Comparison of ENCODE assay signal across 8 cellular contexts in the genomic region with DNA sequence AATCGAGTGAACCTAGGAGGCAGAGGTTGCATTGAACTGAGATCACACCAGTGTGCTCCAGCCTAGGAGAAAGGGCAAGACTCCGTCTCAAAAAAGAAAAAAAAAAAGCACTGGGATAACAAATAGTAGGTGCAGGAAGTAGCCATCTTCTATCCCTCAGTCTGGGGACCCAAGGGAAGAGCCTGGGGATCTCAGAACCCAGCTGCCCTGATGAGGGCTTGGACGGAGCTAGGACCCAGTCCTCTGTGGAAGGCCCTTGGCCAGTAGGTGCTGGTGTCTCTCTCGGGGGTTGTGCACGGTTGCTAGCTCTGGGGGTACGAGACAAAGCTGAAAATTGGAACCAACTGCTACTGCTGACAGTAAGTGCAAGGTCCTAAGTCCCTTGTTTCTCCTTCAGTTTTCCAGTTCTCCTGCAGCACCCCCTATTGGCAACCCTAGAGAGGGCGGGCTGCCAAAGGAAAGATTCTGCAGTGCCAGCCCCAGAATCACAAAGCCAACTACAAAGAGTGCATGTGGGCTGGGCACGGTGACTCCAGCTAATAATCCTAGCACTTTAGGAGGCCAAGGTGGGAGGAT. TPM values are rescaled to one million over a fixed set of nuclear protein-coding genes. Genes with fewer than 3 reads are reported as not detected.
DNase-seq lines count a peak whose midpoint lies in the region; ATAC-seq, FAIRE-seq and TF ChIP-seq lines count a peak whose summit lies in the region.

No MANE protein-coding gene starts in this region.

- H3K4me1 ChIP-seq in breast epithelium (no peaks in the 10 kb centered on the region), keratinocyte (ENCODE audit: control insufficient read depth, extremely low read depth, insufficient read depth, low read length) (no peaks in the 10 kb centered on the region)

- peak; percentile 67 for FAIRE-seq in keratinocyte (lab: Jason Lieb, UNC)

- H3K4me3 ChIP-seq in breast epithelium = no peak overlapping the region
- H3K4me3 ChIP-seq in keratinocyte (ENCODE audit: control insufficient read depth in 2 of 3, extremely low read depth in 1 of 3, insufficient read depth in 2 of 3, low read depth in 1 of 3, low read length in 3 of 3) = no peak overlapping the region

- dilution Hi-C loops in keratinocyte (cut with MboI; ENCODE audit: extremely low pct_ligation_motif_present, low sequenced_read_pairs) = no loop called here

- no peak overlapping the region for H3K4me2 ChIP-seq in keratinocyte (ENCODE audit: control insufficient read depth, extremely low read depth, insufficient read depth, low read depth, low read length)

- H3K27me3 ChIP-seq in breast epithelium = no peaks in the 10 kb centered on the region
- H3K27me3 ChIP-seq in keratinocyte (ENCODE audit: control insufficient read depth, extremely low read depth, insufficient read depth, low read length) = no peaks in the 10 kb centered on the region

- POLR2A ChIA-PET in HEK293T (lab: Yijun Ruan, JAX) (interaction anchor here (1.3 kb wide), 1 partner anchor 118 kb away, joined by 4 read pairs; no protein-coding TSS in a partner anchor), RWPE1 (lab: Yijun Ruan, JAX; ENCODE audit: low non-redundant PET) (interaction anchor here (0.6 to 0.7 kb wide), 2 partner anchors 9 to 119 kb away, joined by 3 to 6 read pairs; no protein-coding TSS in a partner anchor)

- no peaks in the 10 kb centered on the region for H4K20me1 ChIP-seq in keratinocyte (ENCODE audit: control insufficient read depth, extremely low read depth, insufficient read depth, low read length)

- H3K27me3 Mint-ChIP-seq in CD14-positive monocyte (ENCODE audit: low read depth in 3 of 3) = no peaks in the 10 kb centered on the region
- no peaks in the 10 kb centered on the region for H3K27me3 Mint-ChIP-seq in activated T-helper 2 cell treated with anti-CD3 and anti-CD28 coated beads, Interferon-gamma antibody, Interleukin-2, Interleukin-4, amounts not matched to agents 10 μg/mL and 5 μg/mL and 100 μg/mL, durations not matched to agents 14 hours and 24 hours and 36 hours (ENCODE audit: low read depth)

- H3K9me3 ChIP-seq in breast epithelium (no peaks in the 10 kb centered on the region), keratinocyte (ENCODE audit: control insufficient read depth, low read depth, low read length) (no peaks in the 10 kb centered on the region)

- CTCF ChIA-PET in HEK293T (lab: Yijun Ruan, JAX) (interaction anchor here (0.5 to 1.1 kb wide), 10 partner anchors 11 to 210 kb away, joined by 3 to 5 read pairs (median 3); partner anchors contain the start of genes KIF1B, LZIC and NMNAT1), RWPE1 (lab: Yijun Ruan, JAX) (interaction anchor here (0.7 to 1.8 kb wide), 4 partner anchors 10 to 203 kb away, joined by 4 to 8 read pairs (median 6); no protein-coding TSS in a partner anchor)

- peaks cover 25 to 56% of the 10 kb centered on the region in 2 donors for H3K36me3 Mint-ChIP-seq in CD14-positive monocyte
- no peaks in the 10 kb centered on the region for H3K36me3 Mint-ChIP-seq in activated T-helper 2 cell treated with anti-CD3 and anti-CD28 coated beads, Interferon-gamma antibody, Interleukin-2, Interleukin-4, amounts not matched to agents 10 μg/mL and 5 μg/mL and 100 μg/mL, durations not matched to agents 14 hours and 24 hours and 36 hours (ENCODE audit: low read depth)

- no peak overlapping the region for H3K9ac ChIP-seq in keratinocyte (ENCODE audit: control insufficient read depth, extremely low read depth, insufficient read depth, low read length)

- ATAC-seq in GM19452 (IDR thresholded peaks at IDR 0.05; ENCODE audit: unreplicated experiment) = no peak

- peak; percentile 50 for DNase-seq in CD14-positive monocyte (ENCODE audit: low spot score)
- peak; percentile 60 for DNase-seq in HEK293T (ENCODE audit: extremely low spot score)
- DNase-seq in RWPE1 (ENCODE audit: low spot score) = peak; percentile 15
- DNase-seq in breast epithelium (ENCODE audit: low spot score in 2 of 2) = peak in 1 of 2 donors; percentile 75
- no peak for DNase-seq in keratinocyte (ENCODE audit: low read depth, low spot score)
- DNase-seq in stimulated activated CD4-positive, alpha-beta T cell treated with anti-CD3 and anti-CD28 coated beads, Interleukin-4, amount 100 ng/mL, for 24 hours = peak; percentile 39
- DNase-seq in activated T-helper 2 cell treated with anti-CD3 and anti-CD28 coated beads, Interferon-gamma antibody, Interleukin-2, Interleukin-4, amounts not matched to agents 10 μg/mL and 5 μg/mL and 100 μg/mL, durations not matched to agents 14 hours and 24 hours and 36 hours (ENCODE audit: low spot score) = no peak

- TF ChIP-seq CTCF in CD14-positive monocyte (IDR thresholded peaks at IDR 0.05) (peak; percentile 73), RWPE1 (conservative IDR thresholded peaks at IDR 0.05; ENCODE audit: low read depth) (peak; percentile 34), breast epithelium (IDR thresholded peaks at IDR 0.05) (peak in 2 of 3 donors; percentile 29 to 50), keratinocyte (optimal IDR thresholded peaks at IDR 0.05 in 1 of 3, IDR thresholded peaks at IDR 0.05 in 1 of 3, conservative IDR thresholded peaks at IDR 0.05 in 1 of 3; ENCODE audit: extremely low read depth in 1 of 3, insufficient read depth in 2 of 3, low read length in 3 of 3) (peak; percentile 74 to 85 (median 77))

- H3K79me2 ChIP-seq in keratinocyte (ENCODE audit: control insufficient read depth, insufficient read depth, low read length) = no peaks in the 10 kb centered on the region

- intact Hi-C loops in CD14-positive monocyte (cut with micrococcal nuclease) (no loop called here), breast epithelium (cut with DNase I; ENCODE audit: low total_unique reads) (no loop called here)
- intact Hi-C loops in activated T-helper 2 cell treated with anti-CD3 and anti-CD28 coated beads, Interferon-gamma antibody, Interleukin-2, Interleukin-4, amounts not matched to agents 10 μg/mL and 5 μg/mL and 100 μg/mL, durations not matched to agents 14 hours and 24 hours and 36 hours (cut with micrococcal nuclease) = loop anchor here (5.0 to 10.0 kb wide), 2 partner anchors 200 to 278 kb away; no protein-coding TSS in a partner anchor

- no peak overlapping the region for H3K4me3 Mint-ChIP-seq in CD14-positive monocyte
- H3K4me3 Mint-ChIP-seq in activated T-helper 2 cell treated with anti-CD3 and anti-CD28 coated beads, Interferon-gamma antibody, Interleukin-2, Interleukin-4, amounts not matched to agents 10 μg/mL and 5 μg/mL and 100 μg/mL, durations not matched to agents 14 hours and 24 hours and 36 hours (ENCODE audit: low read depth) = no peak overlapping the region

- peaks cover 0 to 2% (median 0%) of the 10 kb centered on the region in 7 donors for H3K9me3 Mint-ChIP-seq in CD14-positive monocyte
- no peaks in the 10 kb centered on the region for H3K9me3 Mint-ChIP-seq in activated T-helper 2 cell treated with anti-CD3 and anti-CD28 coated beads, Interferon-gamma antibody, Interleukin-2, Interleukin-4, amounts not matched to agents 10 μg/mL and 5 μg/mL and 100 μg/mL, durations not matched to agents 14 hours and 24 hours and 36 hours

- no peaks in the 10 kb centered on the region for H3K9me1 ChIP-seq in keratinocyte (ENCODE audit: control insufficient read depth, extremely low read depth, insufficient read depth, low read length)

- no peak for TF ChIP-seq POLR2A in breast epithelium (IDR thresholded peaks at IDR 0.05)

- H3K27ac ChIP-seq in RWPE1 (no peak overlapping the region), breast epithelium (no peak overlapping the region), keratinocyte (ENCODE audit: control insufficient read depth, insufficient read depth, low read length) (no peak overlapping the region)

- peaks cover 19% of the 10 kb centered on the region for H3K4me1 Mint-ChIP-seq in CD14-positive monocyte
- H3K4me1 Mint-ChIP-seq in activated T-helper 2 cell treated with anti-CD3 and anti-CD28 coated beads, Interferon-gamma antibody, Interleukin-2, Interleukin-4, amounts not matched to agents 10 μg/mL and 5 μg/mL and 100 μg/mL, durations not matched to agents 14 hours and 24 hours and 36 hours (ENCODE audit: low read depth) = no peaks in the 10 kb centered on the region

- H3K27ac Mint-ChIP-seq in CD14-positive monocyte = peak overlapping the region in 3 of 7 donors; percentile 8 to 46 (median 9)
- H3K27ac Mint-ChIP-seq in activated T-helper 2 cell treated with anti-CD3 and anti-CD28 coated beads, Interferon-gamma antibody, Interleukin-2, Interleukin-4, amounts not matched to agents 10 μg/mL and 5 μg/mL and 100 μg/mL, durations not matched to agents 14 hours and 24 hours and 36 hours = no peak overlapping the region

- no peak overlapping the region for H2AFZ ChIP-seq in keratinocyte (ENCODE audit: control insufficient read depth, low read length)

- no peaks in the 10 kb centered on the region for H3K36me3 ChIP-seq in breast epithelium
- H3K36me3 ChIP-seq in keratinocyte (ENCODE audit: control insufficient read depth in 2 of 2, extremely low read depth in 1 of 2, insufficient read depth in 2 of 2, low read length in 2 of 2) = peaks cover 0 to 5% of the 10 kb centered on the region in 2 experiments

TF ChIP-seq in HEK293T, 16 proteins besides CTCF, POLR2A, EP300 and RAD21 (continues in another document):
- no peak for TF ChIP-seq BHLHE40 (IDR thresholded peaks at IDR 0.05; ENCODE audit: borderline replicate concordance)
- TF ChIP-seq ELF4 (IDR thresholded peaks at IDR 0.05) = no peak
- no peak for TF ChIP-seq FOXM1 (IDR thresholded peaks at IDR 0.05; ENCODE audit: borderline replicate concordance)
- TF ChIP-seq FOXK2 (IDR thresholded peaks at IDR 0.05) = no peak
- TF ChIP-seq L3MBTL2 (conservative IDR thresholded peaks at IDR 0.05) = no peak
- no peak for TF ChIP-seq NFRKB (IDR thresholded peaks at IDR 0.05)
- TF ChIP-seq ZNF384 (IDR thresholded peaks at IDR 0.05) = no peak
- no peak for TF ChIP-seq SUZ12 (IDR thresholded peaks at IDR 0.05)
- TF ChIP-seq HDGF (IDR thresholded peaks at IDR 0.05; ENCODE audit: borderline replicate concordance) = no peak
- no peak for TF ChIP-seq ARNT (IDR thresholded peaks at IDR 0.05)

RNA-seq across cellular contexts. Expression of gene KIF1B, which starts 57.6 kb away (rescaled TPM):
- polyA plus RNA-seq in CD14-positive monocyte (1 to 10 TPM; 3.0 to 3.3 TPM), keratinocyte (13.4 to 15.1 TPM (median 14.6 TPM) in 3 replicates)
- total RNA-seq in breast epithelium = 10 to 100 TPM; 42.6 to 45.7 (median 43.5) TPM
- 32.7 TPM for polyA plus RNA-seq in keratinocyte (2011; ENCODE audit: low read depth)
- polyA plus RNA-seq in keratinocyte (2011; cell fraction: cytosol; rRNA removed) = 9.7 and 16.4 TPM in 2 replicates
- 26.3 and 33.4 TPM in 2 replicates for polyA plus RNA-seq in keratinocyte (2011; cell fraction: nucleus; rRNA removed)
- polyA plus RNA-seq in keratinocyte (2012; ENCODE audit: low replicate concordance) = 15.1 and 22.9 TPM in 2 replicates
- polyA minus RNA-seq in keratinocyte = 21.7 to 36.9 TPM (median 30.2 TPM) in 3 replicates
- polyA minus RNA-seq in keratinocyte (2011; cell fraction: cytosol; rRNA and poly(A)+ RNA removed) = 13.2 TPM
- 29.3 and 63.8 TPM in 2 replicates for polyA minus RNA-seq in keratinocyte (2011; cell fraction: nucleus; rRNA and poly(A)+ RNA removed)
- total RNA-seq in activated T-helper 2 cell treated with anti-CD3 and anti-CD28 coated beads, Interferon-gamma antibody, Interleukin-2, Interleukin-4, amounts not matched to agents 10 μg/mL and 5 μg/mL and 100 μg/mL, durations not matched to agents 14 hours and 24 hours and 36 hours = 21.9 and 23.8 TPM in 2 replicates

Comparison
In these comparisons a context has a peak if more than half of its experiments do, and no peak if none do; other contexts are left out.
1. DNase-seq: peak in CD14-positive monocyte (single experiment), HEK293T (single experiment), RWPE1 (single experiment) and stimulated activated CD4-positive, alpha-beta T cell treated with anti-CD3 and anti-CD28 coated beads, Interleukin-4, amount 100 ng/mL, for 24 hours (single experiment); none in keratinocyte (single experiment) and activated T-helper 2 cell treated with anti-CD3 and anti-CD28 coated beads, Interferon-gamma antibody, Interleukin-2, Interleukin-4, amounts not matched to agents 10 μg/mL and 5 μg/mL and 100 μg/mL, durations not matched to agents 14 hours and 24 hours and 36 hours (single experiment).
2. Peak in every context shown above with its lines, with median percentiles within 50 percentile points of each other: CTCF ChIP-seq.